ENCODE assay signal across 20 cellular contexts in the genomic region with DNA sequence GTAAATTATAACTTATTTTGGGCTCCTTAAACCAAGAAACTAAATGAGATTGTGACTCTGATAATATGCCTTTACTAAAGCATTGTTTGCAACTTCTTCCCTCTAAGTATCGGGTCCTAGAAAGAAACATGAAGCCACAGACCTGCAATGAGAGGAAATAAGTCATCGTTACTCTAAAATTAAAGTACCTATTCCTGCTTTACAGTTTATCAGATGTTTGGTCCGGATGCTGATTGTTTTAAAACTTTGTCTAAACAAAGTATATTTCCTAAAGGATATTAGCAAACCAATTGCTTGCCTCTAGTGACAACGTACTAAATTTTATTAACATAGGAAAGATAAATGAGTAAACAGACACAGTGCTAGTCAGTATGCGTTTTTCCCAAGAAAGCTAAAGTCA.
DNase-seq lines count a peak whose midpoint lies in the region; ATAC-seq, FAIRE-seq and TF ChIP-seq lines count a peak whose summit lies in the region.
"Had no signal": no experiment of that assay in that cellular context is flagged by ENCODE, and none has a peak within 500 bp of the region (broad histone marks: within the 10 kb centered on the region; RNA-seq: fewer than 3 reads in every experiment).

No MANE protein-coding gene starts in this region.

- no peaks in the 10 kb centered on the region for H3K27me3 ChIP-seq in CD4-positive, alpha-beta T cell (ENCODE audit: control insufficient read depth, insufficient read depth, low read length)
- no peaks in the 10 kb centered on the region for H3K27me3 ChIP-seq in esophagus muscularis mucosa
- H3K27me3 ChIP-seq: neutrophil, sigmoid colon had no signal

- ATAC-seq in CD4-positive, alpha-beta T cell (ENCODE audit: poor library complexity) = no peak
- ATAC-seq in HG03378 (IDR thresholded peaks at IDR 0.05; ENCODE audit: unreplicated experiment) (no peak), HG03354 (IDR thresholded peaks at IDR 0.05; ENCODE audit: poor library complexity, severe bottlenecking, unreplicated experiment) (no peak)
- ATAC-seq: stimulated activated memory B cell treated with anti-CD40 and anti-IgM and Interleukin-4, amounts not matched to agents 10 μg/mL and 1 μg/mL and 100 μg/mL, for 72 hours had no signal

- peaks cover 44% of the 10 kb centered on the region for H3K4me1 Mint-ChIP-seq in CD4-positive, alpha-beta T cell (ENCODE audit: low read depth)
- H3K4me1 Mint-ChIP-seq in nephron progenitor cell = peaks cover 23% of the 10 kb centered on the region
- H3K4me1 Mint-ChIP-seq: stimulated activated memory B cell treated with anti-CD40 and anti-IgM and Interleukin-4, amounts not matched to agents 10 μg/mL and 1 μg/mL and 100 μg/mL, for 72 hours had no signal

- H3K9me3 Mint-ChIP-seq in CD4-positive, alpha-beta T cell = no peaks in the 10 kb centered on the region
- no peaks in the 10 kb centered on the region for H3K9me3 Mint-ChIP-seq in nephron progenitor cell
- H3K9me3 Mint-ChIP-seq: IgD-negative memory B cell had no signal

- no peaks in the 10 kb centered on the region for H3K27me3 Mint-ChIP-seq in CD4-positive, alpha-beta T cell
- H3K27me3 Mint-ChIP-seq in nephron progenitor cell (ENCODE audit: low read depth, poor library complexity) = no peaks in the 10 kb centered on the region
- H3K27me3 Mint-ChIP-seq: IgD-negative memory B cell; stimulated activated memory B cell treated with anti-CD40 and anti-IgM and Interleukin-4, amounts not matched to agents 10 μg/mL and 1 μg/mL and 100 μg/mL, for 72 hours had no signal

- peaks cover 5 to 13% (median 6%) of the 10 kb centered on the region in 4 donors for H3K4me1 ChIP-seq in esophagus muscularis mucosa
- H3K4me1 ChIP-seq: sigmoid colon had no signal

- H3K36me3 ChIP-seq in esophagus muscularis mucosa = no peaks in the 10 kb centered on the region
- H3K36me3 ChIP-seq: neutrophil, sigmoid colon had no signal

- CTCF ChIA-PET in CD4-positive, alpha-beta T cell (lab: Charles Lee) = no interaction called here

- peak overlapping the region; percentile 82 for H3K27ac Mint-ChIP-seq in CD4-positive, alpha-beta T cell
- peak overlapping the region; percentile 24 for H3K27ac Mint-ChIP-seq in nephron progenitor cell
- H3K27ac Mint-ChIP-seq: IgD-negative memory B cell; stimulated activated memory B cell treated with anti-CD40 and anti-IgM and Interleukin-4, amounts not matched to agents 10 μg/mL and 1 μg/mL and 100 μg/mL, for 72 hours had no signal

- peak overlapping the region; percentile 46 for H3K4me3 Mint-ChIP-seq in CD4-positive, alpha-beta T cell
- no peak overlapping the region for H3K4me3 Mint-ChIP-seq in nephron progenitor cell
- H3K4me3 Mint-ChIP-seq: IgD-negative memory B cell; stimulated activated memory B cell treated with anti-CD40 and anti-IgM and Interleukin-4, amounts not matched to agents 10 μg/mL and 1 μg/mL and 100 μg/mL, for 72 hours had no signal

- WGBS in esophagus muscularis mucosa = 74% methylated on average over 5 of the region's 5 CpGs

- no peak for TF ChIP-seq POLR2A in esophagus muscularis mucosa (IDR thresholded peaks at IDR 0.05; ENCODE audit: low read depth)

- peak; percentile 98 for FAIRE-seq in G401.6 (lab: Jason Lieb, UNC)
- FAIRE-seq: TTC549 had no signal

- no peak for TF ChIP-seq CTCF in CD4-positive, alpha-beta T cell (IDR thresholded peaks at IDR 0.05)
- TF ChIP-seq CTCF in nephron progenitor cell (IDR thresholded peaks at IDR 0.05) (no peak), esophagus muscularis mucosa (IDR thresholded peaks at IDR 0.05) (no peak)

- POLR2A ChIA-PET in CD4-positive, alpha-beta T cell (lab: Charles Lee) = interaction anchor here (0.7 kb wide), 1 partner anchor 725 kb away, joined by 4 read pairs; no protein-coding TSS in a partner anchor

- H3K4me3 ChIP-seq in esophagus muscularis mucosa = no peak overlapping the region
- H3K4me3 ChIP-seq: sigmoid colon had no signal

- H3K27ac ChIP-seq in CD4-positive, alpha-beta T cell (ENCODE audit: low read depth, low read length) = no peak overlapping the region
- H3K27ac ChIP-seq in esophagus muscularis mucosa (replicated peaks in 1 of 4) = peak overlapping the region in 1 of 4 donors; percentile 30
- H3K27ac ChIP-seq: C4-2B, neutrophil had no signal

- no peaks in the 10 kb centered on the region for H3K9me3 ChIP-seq in CD4-positive, alpha-beta T cell (ENCODE audit: control insufficient read depth, low read length)
- no peaks in the 10 kb centered on the region for H3K9me3 ChIP-seq in esophagus muscularis mucosa
- H3K9me3 ChIP-seq: neutrophil, sigmoid colon had no signal

- TF ChIP-seq EP300 in esophagus muscularis mucosa (IDR thresholded peaks at IDR 0.05) = no peak

- DNase-seq in CD4-positive, alpha-beta T cell = no peak
- DNase-seq in cerebellar cortex (ENCODE audit: low spot score) (peak; percentile 66), nephron progenitor cell (no peak), esophagus muscularis mucosa (ENCODE audit: extremely low spot score) (no peak)
- DNase-seq: DMS79 treated with DMSO at 0.1 percent for 48 hours; effector CD8-positive, alpha-beta T cell; foreskin fibroblast; GOT3; NCI-H1436; NCI-H2227 treated with DMSO at 0.1 percent for 48 hours; SHP77 treated with DMSO at 0.1 percent for 48 hours; sigmoid colon had no signal

- no peaks in the 10 kb centered on the region for H3K36me3 Mint-ChIP-seq in CD4-positive, alpha-beta T cell (ENCODE audit: low read depth)
- no peaks in the 10 kb centered on the region for H3K36me3 Mint-ChIP-seq in nephron progenitor cell (ENCODE audit: low read depth)
- H3K36me3 Mint-ChIP-seq: IgD-negative memory B cell; stimulated activated memory B cell treated with anti-CD40 and anti-IgM and Interleukin-4, amounts not matched to agents 10 μg/mL and 1 μg/mL and 100 μg/mL, for 72 hours had no signal

- intact Hi-C loops in CD4-positive, alpha-beta T cell (cut with DNase I, micrococcal nuclease) = no loop called here
- intact Hi-C loops in esophagus muscularis mucosa (cut with DNase I) = no loop called here
